Comparison of ENCODE assay signal across 12 cellular contexts in the genomic region with DNA sequence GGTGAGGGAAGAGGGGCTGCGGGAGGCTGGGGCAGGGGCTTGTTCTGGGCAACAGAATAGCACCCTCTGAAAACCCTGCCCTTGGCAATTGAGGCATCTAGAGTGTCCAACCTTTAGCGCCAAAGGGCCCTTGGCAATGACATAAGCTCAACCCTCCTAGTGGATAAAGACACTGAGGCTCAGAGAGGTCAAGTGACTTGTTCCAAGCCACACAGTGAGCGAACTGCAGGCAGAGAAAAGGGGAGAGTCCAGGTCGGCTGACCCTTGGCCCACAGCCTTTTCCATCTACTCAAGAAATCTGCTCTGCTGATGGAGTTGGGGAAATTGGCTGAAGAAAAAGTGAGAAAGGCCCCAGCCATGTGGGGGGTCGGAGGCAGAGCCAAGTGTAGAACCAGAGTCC.
"Had no signal": no experiment of that assay in that cellular context is flagged by ENCODE, and none has a peak within 500 bp of the region (broad histone marks: within the 10 kb centered on the region; RNA-seq: fewer than 3 reads in every experiment).

No MANE protein-coding gene starts in this region.

- H3K4me3 Mint-ChIP-seq: activated B cell treated with CpG ODN at 0.5 μM for 24 hours; activated CD4-positive, alpha-beta T cell treated with anti-CD3 and anti-CD28 coated beads, Interleukin-2, amount 10 ng/mL, durations not matched to agents 7 days and 5 days; stimulated activated memory B cell treated with anti-CD40 and anti-IgM and Interleukin-4, amounts not matched to agents 10 μg/mL and 1 μg/mL and 100 μg/mL, for 72 hours had no signal

- ATAC-seq: stimulated activated memory B cell treated with anti-CD40 and anti-IgM and Interleukin-4, amounts not matched to agents 10 μg/mL and 1 μg/mL and 100 μg/mL, for 72 hours had no signal

- H3K27me3 Mint-ChIP-seq: activated CD4-positive, alpha-beta T cell treated with anti-CD3 and anti-CD28 coated beads, Interleukin-2, amount 10 ng/mL, durations not matched to agents 7 days and 5 days; activated naive CD8-positive, alpha-beta T cell; activated T-cell treated with anti-CD3 and anti-CD28 coated beads, Interleukin-2, amount 50 U/mL, for 24 hours had no signal

- DNase-seq: activated B cell treated with CpG ODN at 0.5 μM for 24 hours; activated CD4-positive, alpha-beta T cell treated with anti-CD3 and anti-CD28 coated beads, Interleukin-2, amount 10 ng/mL, durations not matched to agents 7 days and 5 days; activated effector memory CD4-positive, alpha-beta T cell treated with anti-CD3 and anti-CD28 coated beads, Interleukin-2, amount 50 U/mL, for 16 hours; activated T-cell treated with anti-CD3 and anti-CD28 coated beads, Interleukin-2, amount 50 U/mL, for 24 hours; hippocampal formation; kidney glomerular epithelial cell; T-helper 2 cell had no signal

- H3K4me3 ChIP-seq: lung, smooth muscle cell had no signal

- H3K36me3 Mint-ChIP-seq: stimulated activated memory B cell treated with anti-CD40 and anti-IgM and Interleukin-4, amounts not matched to agents 10 μg/mL and 1 μg/mL and 100 μg/mL, for 72 hours had no signal

- H3K4me2 ChIP-seq: smooth muscle cell had no signal

- H3K9me3 Mint-ChIP-seq: activated B cell treated with CpG ODN at 0.5 μM for 24 hours; activated CD4-positive, alpha-beta T cell treated with anti-CD3 and anti-CD28 coated beads, Interleukin-2, amount 10 ng/mL, durations not matched to agents 7 days and 5 days; activated T-cell treated with anti-CD3 and anti-CD28 coated beads, Interleukin-2, amount 50 U/mL, for 24 hours; nephron; stimulated activated memory B cell treated with anti-CD40 and anti-IgM and Interleukin-4, amounts not matched to agents 10 μg/mL and 1 μg/mL and 100 μg/mL, for 72 hours had no signal

- H3K27ac Mint-ChIP-seq: activated B cell treated with CpG ODN at 0.5 μM for 24 hours; activated naive CD8-positive, alpha-beta T cell; stimulated activated memory B cell treated with anti-CD40 and anti-IgM and Interleukin-4, amounts not matched to agents 10 μg/mL and 1 μg/mL and 100 μg/mL, for 72 hours had no signal
